In the genomic region with DNA sequence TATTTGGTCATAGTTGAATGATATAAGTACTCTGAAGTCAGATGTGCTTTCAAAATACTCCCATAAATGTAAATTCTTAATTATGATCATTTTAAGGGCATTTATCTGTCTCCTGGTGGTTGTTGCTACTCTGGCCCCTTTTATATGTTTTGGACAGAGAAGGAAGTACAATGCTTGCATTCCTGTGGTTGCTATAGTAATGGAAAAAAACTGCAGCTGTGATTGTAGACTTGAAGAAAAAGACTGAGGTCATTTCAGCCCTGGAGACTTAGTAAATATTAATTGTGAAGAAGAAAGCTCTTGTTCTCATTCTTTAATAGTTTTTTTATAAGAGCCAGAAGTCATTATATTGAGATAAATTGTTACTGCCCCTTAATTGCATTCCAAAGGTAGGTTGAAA, we compare ENCODE assay signal across 13 cellular contexts.
DNase-seq lines count a peak whose midpoint lies in the region; ATAC-seq and TF ChIP-seq lines count a peak whose summit lies in the region.
"Had no signal": no experiment of that assay in that cellular context is flagged by ENCODE, and none has a peak within 500 bp of the region (broad histone marks: within the 10 kb centered on the region; RNA-seq: fewer than 3 reads in every experiment).

No MANE protein-coding gene starts in this region.

- no peak overlapping the region for H3K4me3 ChIP-seq in SJSA1
- H3K4me3 ChIP-seq in fibroblast of the aortic adventitia (ENCODE audit: low read depth, low read length) = no peak overlapping the region
- H3K4me3 ChIP-seq in skeletal muscle satellite cell (ENCODE audit: low read length) = no peak overlapping the region
- no peak overlapping the region for H3K4me3 ChIP-seq in aorta (ENCODE audit: low read length in 2 of 2)
- H3K4me3 ChIP-seq: prostate gland had no signal

- H3K27ac ChIP-seq in SJSA1 = peak overlapping the region; percentile 55
- no peak overlapping the region for H3K27ac ChIP-seq in aorta (ENCODE audit: low read depth in 1 of 2, low read length in 2 of 2)
- H3K27ac ChIP-seq: KMS-11, prostate gland had no signal

- H3K4me1 Mint-ChIP-seq in natural killer cell treated with Interleukin-12 subunit alpha and Interleukin-12 subunit beta and Interleukin-15 and Interleukin-18, amount 100 ng/mL, for 72 hours (ENCODE audit: low read depth in 2 of 2) = no peaks in the 10 kb centered on the region

- intact Hi-C loops in aorta (cut with DNase I) = no loop called here

- no peak for ATAC-seq in natural killer cell treated with Interleukin-12 subunit alpha and Interleukin-12 subunit beta and Interleukin-15 and Interleukin-18, amount 100 ng/mL, for 72 hours
- ATAC-seq in GM18873 (IDR thresholded peaks at IDR 0.05; ENCODE audit: low FRiP score, unreplicated experiment) (no peak), aorta (ENCODE audit: low FRiP score) (no peak)

- H3K9me3 ChIP-seq in SJSA1 (replicated peaks) (no peaks in the 10 kb centered on the region), skeletal muscle satellite cell (replicated peaks; ENCODE audit: low read length) (no peaks in the 10 kb centered on the region), aorta (ENCODE audit: control insufficient read depth, low read length) (no peaks in the 10 kb centered on the region)
- H3K9me3 ChIP-seq: prostate gland had no signal

- peaks cover 2% of the 10 kb centered on the region for H3K9me3 Mint-ChIP-seq in natural killer cell treated with Interleukin-12 subunit alpha and Interleukin-12 subunit beta and Interleukin-15 and Interleukin-18, amount 100 ng/mL, for 72 hours

- DNase-seq in GM04503 (ENCODE audit: low read depth) (peak; percentile 68), SJSA1 (ENCODE audit: low read depth in 1 of 2, low spot score in 2 of 2) (peak in 1 of 2 experiments; percentile 83), fibroblast of the aortic adventitia (ENCODE audit: low read depth) (peak; percentile 76), GDM1 (lab: John Stamatoyannopoulos, UW) (no peak), aorta (no peak)
- no peak for DNase-seq in natural killer cell treated with Interleukin-12 subunit alpha and Interleukin-12 subunit beta and Interleukin-15 and Interleukin-18, amount 100 ng/mL, for 72 hours (ENCODE audit: low spot score)
- DNase-seq: DMS153, OCI-M1 had no signal

- H3K4me2 ChIP-seq in skeletal muscle satellite cell (ENCODE audit: low read length) = no peak overlapping the region
- H3K4me2 ChIP-seq: KMS-11 had no signal

- H3K36me3 Mint-ChIP-seq in natural killer cell treated with Interleukin-12 subunit alpha and Interleukin-12 subunit beta and Interleukin-15 and Interleukin-18, amount 100 ng/mL, for 72 hours = no peaks in the 10 kb centered on the region
- H3K36me3 Mint-ChIP-seq: activated naive CD8-positive, alpha-beta T cell had no signal

- TF ChIP-seq CTCF in fibroblast of the aortic adventitia (IDR thresholded peaks at IDR 0.05; ENCODE audit: insufficient read depth, low read length) = no peak

- H3K4me1 ChIP-seq in SJSA1 (replicated peaks) = peaks cover 21% of the 10 kb centered on the region
- H3K4me1 ChIP-seq in skeletal muscle satellite cell (ENCODE audit: control insufficient read depth, insufficient read depth, low read length) = peaks cover 14% of the 10 kb centered on the region
- H3K4me1 ChIP-seq in aorta (ENCODE audit: control insufficient read depth in 1 of 2, insufficient read depth in 2 of 2, low read length in 2 of 2) = no peaks in the 10 kb centered on the region
- H3K4me1 ChIP-seq: prostate gland had no signal

- H3K4me3 Mint-ChIP-seq in natural killer cell treated with Interleukin-12 subunit alpha and Interleukin-12 subunit beta and Interleukin-15 and Interleukin-18, amount 100 ng/mL, for 72 hours = no peak overlapping the region
- H3K4me3 Mint-ChIP-seq: activated naive CD8-positive, alpha-beta T cell had no signal

- no peaks in the 10 kb centered on the region for H3K36me3 ChIP-seq in SJSA1
- H3K36me3 ChIP-seq in skeletal muscle satellite cell (ENCODE audit: insufficient read depth, low read length) = no peaks in the 10 kb centered on the region
- H3K36me3 ChIP-seq in aorta (ENCODE audit: control insufficient read depth in 1 of 2, insufficient read depth in 2 of 2, low read length in 1 of 2) = no peaks in the 10 kb centered on the region
- H3K36me3 ChIP-seq: prostate gland had no signal

- peaks cover 0 to 19% of the 10 kb centered on the region in 2 donors for H3K27me3 Mint-ChIP-seq in natural killer cell treated with Interleukin-12 subunit alpha and Interleukin-12 subunit beta and Interleukin-15 and Interleukin-18, amount 100 ng/mL, for 72 hours
- H3K27me3 Mint-ChIP-seq: activated naive CD8-positive, alpha-beta T cell had no signal

- H3K9ac ChIP-seq in skeletal muscle satellite cell (ENCODE audit: low read depth, low read length) = peak overlapping the region; percentile 34
- H3K9ac ChIP-seq: KMS-11 had no signal

- H3K27me3 ChIP-seq in SJSA1 (replicated peaks) (no peaks in the 10 kb centered on the region), skeletal muscle satellite cell (ENCODE audit: control insufficient read depth, insufficient read depth, low read length) (no peaks in the 10 kb centered on the region), aorta (ENCODE audit: control insufficient read depth in 1 of 2, insufficient read depth in 2 of 2, low read length in 1 of 2) (no peaks in the 10 kb centered on the region)

- no peak overlapping the region for H3K27ac Mint-ChIP-seq in natural killer cell treated with Interleukin-12 subunit alpha and Interleukin-12 subunit beta and Interleukin-15 and Interleukin-18, amount 100 ng/mL, for 72 hours
- H3K27ac Mint-ChIP-seq: activated naive CD8-positive, alpha-beta T cell had no signal

Comparison
In these comparisons a context has a peak if more than half of its experiments do, and no peak if none do; other contexts are left out.
1. DNase-seq: peak in GM04503 (single experiment) and fibroblast of the aortic adventitia (single experiment); none in natural killer cell treated with Interleukin-12 subunit alpha and Interleukin-12 subunit beta and Interleukin-15 and Interleukin-18, amount 100 ng/mL, for 72 hours (single experiment), GDM1 (single experiment) and aorta (0 of 2).